In genomic region chr10:131816157-131816775, GRCh38 we compare ENCODE assay signal across 17 cellular contexts.
"Had no signal": no experiment of that assay in that cellular context is flagged by ENCODE, and none has a peak within 500 bp of the region (broad histone marks: within the 10 kb centered on the region; RNA-seq: fewer than 3 reads in every experiment).

No MANE protein-coding gene starts in this region.

- DNase-seq: activated CD4-positive, alpha-beta T cell treated with anti-CD3 and anti-CD28 coated beads for 4 hours; activated effector memory CD4-positive, alpha-beta T cell treated with anti-CD3 and anti-CD28 coated beads, Interleukin-2, amount 50 U/mL, for 16 hours; activated T-cell treated with anti-CD3 and anti-CD28 coated beads, Interleukin-2, amount 50 U/mL, for 24 hours; amniotic stem cell; body of pancreas; dermis blood vessel endothelial cell; glutamatergic neuron; immature natural killer cell; ovary; stimulated activated CD4-positive, alpha-beta T cell treated with anti-CD3 and anti-CD28 coated beads, Interleukin-15, amount 100 ng/mL, for 24 hours; stimulated activated CD4-positive, alpha-beta T cell treated with anti-CD3 and anti-CD28 coated beads, Interleukin-4, amount 100 ng/mL, for 24 hours; transverse colon had no signal

- H3K4me3 ChIP-seq: body of pancreas, ovary, transverse colon had no signal

- H3K9me3 Mint-ChIP-seq: activated naive CD4-positive, alpha-beta T cell treated with anti-CD3 and anti-CD28 coated beads, Interleukin-2, amount 50 U/mL, for 72 hours; activated T-cell treated with anti-CD3 and anti-CD28 coated beads, Interleukin-2, amount 50 U/mL, for 24 hours; immature natural killer cell; memory B cell; nephron; T-helper 1 cell treated with Interleukin-12 subunit alpha and Interleukin-12 subunit beta and Interleukin-4 antibody, amounts not matched to agents 30 μg/mL and 1 μg/mL, for 36 hours had no signal

- H3K4me1 ChIP-seq: body of pancreas, transverse colon had no signal

- H3K36me3 Mint-ChIP-seq: activated naive CD4-positive, alpha-beta T cell treated with anti-CD3 and anti-CD28 coated beads, Interleukin-2, amount 50 U/mL, for 72 hours; immature natural killer cell; memory B cell had no signal

- H3K9me3 ChIP-seq: body of pancreas, ovary, transverse colon had no signal

- H3K27ac ChIP-seq: body of pancreas, ovary, transverse colon had no signal

- H3K27ac Mint-ChIP-seq: activated naive CD4-positive, alpha-beta T cell treated with anti-CD3 and anti-CD28 coated beads, Interleukin-2, amount 50 U/mL, for 72 hours; activated T-cell treated with anti-CD3 and anti-CD28 coated beads, Interleukin-2, amount 50 U/mL, for 24 hours; immature natural killer cell; memory B cell; nephron; T-helper 1 cell treated with Interleukin-12 subunit alpha and Interleukin-12 subunit beta and Interleukin-4 antibody, amounts not matched to agents 30 μg/mL and 1 μg/mL, for 36 hours had no signal

- ATAC-seq: activated naive CD4-positive, alpha-beta T cell treated with anti-CD3 and anti-CD28 coated beads, Interleukin-2, amount 50 U/mL, for 72 hours; body of pancreas; esophagus mucosa had no signal

- H3K27me3 ChIP-seq: body of pancreas, ovary, transverse colon had no signal

- H3K4me1 Mint-ChIP-seq: immature natural killer cell, memory B cell, nephron had no signal

- H3K4me3 Mint-ChIP-seq: activated T-cell treated with anti-CD3 and anti-CD28 coated beads, Interleukin-2, amount 50 U/mL, for 24 hours; immature natural killer cell; memory B cell; nephron; T-helper 1 cell treated with Interleukin-12 subunit alpha and Interleukin-12 subunit beta and Interleukin-4 antibody, amounts not matched to agents 30 μg/mL and 1 μg/mL, for 36 hours had no signal

- H3K27me3 Mint-ChIP-seq: activated T-cell treated with anti-CD3 and anti-CD28 coated beads, Interleukin-2, amount 50 U/mL, for 24 hours had no signal

- H3K36me3 ChIP-seq: ovary, transverse colon had no signal
